ENCODE assay signal across 1 cellular context in genomic region chr17:8692916-8693315, GRCh38.
A peak's percentile ranks its signal among the peaks of the same experiment; 100 is the strongest.
TF ChIP-seq lines count a peak whose summit lies in the region.

No MANE protein-coding gene starts in this region.

TF ChIP-seq in HepG2, 621 proteins besides CTCF, POLR2A, EP300 and RAD21:
- no peak for TF ChIP-seq ZNF556 (CRISPR knock-in tag; IDR thresholded peaks at IDR 0.05; ENCODE audit: borderline replicate concordance)
- TF ChIP-seq ATF7 (IDR thresholded peaks at IDR 0.05): peak; percentile 92
- TF ChIP-seq ATF7 (CRISPR knock-in tag; IDR thresholded peaks at IDR 0.05): no peak
- TF ChIP-seq ZFP36 (IDR thresholded peaks at IDR 0.05; ENCODE audit: borderline replicate concordance, low read depth, low read length, partially characterized antibody): no peak
